Comparison of ENCODE assay signal across 26 cellular contexts in the genomic region with DNA sequence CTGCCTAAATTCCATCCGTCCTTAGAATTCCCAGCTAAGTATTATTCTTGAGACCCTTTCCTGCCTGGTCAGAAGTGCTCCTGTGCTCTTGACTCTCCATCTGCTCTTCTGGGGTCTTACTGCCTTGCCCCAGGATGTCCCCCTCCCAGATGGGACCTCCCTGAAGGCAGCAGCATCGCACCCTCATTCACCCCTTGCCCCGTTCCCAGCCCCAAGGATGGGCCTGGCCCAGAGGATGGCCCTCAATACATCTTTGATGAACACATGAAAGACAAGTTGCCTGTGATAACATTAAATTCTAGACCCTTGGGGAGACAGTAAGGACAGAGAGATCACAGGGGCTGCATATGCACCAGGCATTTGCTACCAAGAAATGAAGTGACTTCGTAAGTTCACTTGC.
"Had no signal": no experiment of that assay in that cellular context is flagged by ENCODE, and none has a peak within 500 bp of the region (broad histone marks: within the 10 kb centered on the region; RNA-seq: fewer than 3 reads in every experiment).

No MANE protein-coding gene starts in this region.

- H3K4me1 ChIP-seq: colonic mucosa, foreskin keratinocyte, psoas muscle, thyroid gland, upper lobe of left lung, uterus had no signal

- H3K27ac Mint-ChIP-seq: naive thymus-derived CD4-positive, alpha-beta T cell; stimulated activated naive B cell treated with anti-CD40 and anti-IgM and Interleukin-4, amounts not matched to agents 10 μg/mL and 1 μg/mL and 100 μg/mL, for 72 hours had no signal

- H3K27me3 ChIP-seq: colonic mucosa, esophagus muscularis mucosa, gastroesophageal sphincter, heart left ventricle, hepatocyte, neutrophil, suprapubic skin, thyroid gland, upper lobe of left lung, uterus had no signal

- H3K4me3 ChIP-seq: colonic mucosa, esophagus muscularis mucosa, gastroesophageal sphincter, heart left ventricle, hepatocyte, psoas muscle, skin epidermis, suprapubic skin, thyroid gland, upper lobe of left lung, uterus had no signal

- ATAC-seq: foreskin keratinocyte; gastroesophageal sphincter; left lobe of liver; naive thymus-derived CD4-positive, alpha-beta T cell; psoas muscle; right cardiac atrium; stimulated activated naive B cell treated with anti-CD40 and anti-IgM and Interleukin-4, amounts not matched to agents 10 μg/mL and 1 μg/mL and 100 μg/mL, for 72 hours; stimulated activated naive CD8-positive, alpha-beta T cell treated with anti-CD3 and anti-CD28 coated beads, Interleukin-15, amount 100 ng/mL, for 72 hours had no signal

- H3K36me3 Mint-ChIP-seq: naive thymus-derived CD4-positive, alpha-beta T cell; stimulated activated naive B cell treated with anti-CD40 and anti-IgM and Interleukin-4, amounts not matched to agents 10 μg/mL and 1 μg/mL and 100 μg/mL, for 72 hours had no signal

- H3K9me3 ChIP-seq: colonic mucosa, neutrophil, suprapubic skin, thyroid gland had no signal

- H3K4me3 Mint-ChIP-seq: naive thymus-derived CD4-positive, alpha-beta T cell; stimulated activated naive B cell treated with anti-CD40 and anti-IgM and Interleukin-4, amounts not matched to agents 10 μg/mL and 1 μg/mL and 100 μg/mL, for 72 hours; stimulated activated naive CD8-positive, alpha-beta T cell treated with anti-CD3 and anti-CD28 coated beads, Interleukin-15, amount 100 ng/mL, for 72 hours had no signal

- H3K79me2 ChIP-seq: hepatocyte had no signal

- H2AFZ ChIP-seq: hepatocyte had no signal

- H3K4me1 Mint-ChIP-seq: naive thymus-derived CD4-positive, alpha-beta T cell; stimulated activated naive B cell treated with anti-CD40 and anti-IgM and Interleukin-4, amounts not matched to agents 10 μg/mL and 1 μg/mL and 100 μg/mL, for 72 hours; stimulated activated naive CD8-positive, alpha-beta T cell treated with anti-CD3 and anti-CD28 coated beads, Interleukin-15, amount 100 ng/mL, for 72 hours had no signal

- H3K27ac ChIP-seq: colonic mucosa, foreskin keratinocyte, gastroesophageal sphincter, hepatocyte, neutrophil, psoas muscle, skin epidermis, suprapubic skin, thyroid gland, upper lobe of left lung, uterus had no signal

- DNase-seq: central memory CD4-positive, alpha-beta T cell; colonic mucosa; dermis blood vessel endothelial cell; effector memory CD4-positive, alpha-beta T cell; foreskin keratinocyte; kidney; mesendoderm; midbrain; naive thymus-derived CD4-positive, alpha-beta T cell; right cardiac atrium; stimulated activated CD4-positive, alpha-beta T cell treated with anti-CD3 and anti-CD28 coated beads, Interleukin-15, amount 100 ng/mL, for 24 hours; stimulated activated CD4-positive, alpha-beta T cell treated with anti-CD3 and anti-CD28 coated beads, Interleukin-2, amount 100 ng/mL, for 48 hours; stimulated activated naive B cell treated with anti-CD40 and anti-IgM and Interleukin-4, amounts not matched to agents 10 μg/mL and 1 μg/mL and 100 μg/mL, for 72 hours; stimulated activated naive CD8-positive, alpha-beta T cell treated with anti-CD3 and anti-CD28 coated beads, Interleukin-15, amount 100 ng/mL, for 72 hours; thyroid gland; upper lobe of left lung; uterus had no signal

- H3K36me3 ChIP-seq: colonic mucosa, esophagus muscularis mucosa, gastroesophageal sphincter, heart left ventricle, neutrophil, suprapubic skin, thyroid gland, upper lobe of left lung, uterus had no signal
